35 cellular contexts compared by ENCODE assay signal in the genomic region with DNA sequence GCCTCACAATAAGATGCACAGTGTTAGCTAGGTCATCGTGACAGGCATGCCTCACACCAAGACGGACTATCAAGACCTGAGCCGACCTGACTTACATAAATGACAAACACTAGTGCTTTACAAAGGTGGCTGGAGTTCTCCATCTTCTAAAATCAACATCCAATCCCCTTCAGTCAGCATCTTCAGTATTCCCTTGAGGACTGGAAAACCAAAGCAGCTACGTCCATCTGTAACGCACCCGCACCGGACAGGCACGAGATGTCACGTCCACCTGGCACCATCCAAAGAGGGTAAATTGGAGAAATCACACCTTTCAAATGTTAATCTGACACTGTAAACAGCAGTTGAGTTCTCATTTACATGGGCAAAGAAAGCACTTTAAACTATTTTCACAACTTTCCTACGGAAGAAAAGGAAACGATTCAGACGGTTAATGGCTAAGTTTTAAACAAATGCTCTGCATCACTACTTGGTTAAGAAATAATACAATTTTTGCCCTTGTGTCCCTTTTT.
"Had no signal": no experiment of that assay in that cellular context is flagged by ENCODE, and none has a peak within 500 bp of the region (broad histone marks: within the 10 kb centered on the region; RNA-seq: fewer than 3 reads in every experiment).

No MANE protein-coding gene starts in this region.

- H3K4me1 Mint-ChIP-seq: activated CD4-positive, alpha-beta T cell treated with anti-CD3 and anti-CD28 coated beads, Interleukin-2, amount 10 ng/mL, durations not matched to agents 24 days and 14 days; activated naive CD4-positive, alpha-beta T cell treated with anti-CD3 and anti-CD28 coated beads, Interleukin-2, amount 10 ng/mL, durations not matched to agents 7 days and 5 days; activated naive CD8-positive, alpha-beta T cell treated with anti-CD3 and anti-CD28 coated beads, Interleukin-2, amount 10 ng/mL, durations not matched to agents 7 days and 5 days; brain had no signal

- ATAC-seq: effector memory CD8-positive, alpha-beta T cell; heart right ventricle; left lung; pancreas; psoas muscle; stimulated activated memory B cell treated with anti-CD40 and anti-IgM and Interleukin-4, amounts not matched to agents 10 μg/mL and 1 μg/mL and 100 μg/mL, for 72 hours; upper lobe of right lung had no signal

- H3K4me3 Mint-ChIP-seq: activated CD4-positive, alpha-beta memory T cell treated with anti-CD3 and anti-CD28 coated beads for 36 hours; activated CD4-positive, alpha-beta T cell treated with anti-CD3 and anti-CD28 coated beads, Interleukin-2, amount 10 ng/mL, durations not matched to agents 24 days and 14 days; activated naive CD4-positive, alpha-beta T cell treated with anti-CD3 and anti-CD28 coated beads, Interleukin-2, amount 10 ng/mL, durations not matched to agents 7 days and 5 days; activated naive CD8-positive, alpha-beta T cell treated with anti-CD3 and anti-CD28 coated beads, Interleukin-2, amount 10 ng/mL, durations not matched to agents 7 days and 5 days; activated T-helper 1 cell treated with anti-CD3 and anti-CD28 coated beads, Interleukin-12 subunit alpha, Interleukin-12 subunit beta, Interleukin-2, Interleukin-4 antibody, amounts not matched to agents 30 ng/mL and 10 ng/mL and 1 ng/mL, durations not matched to agents 14 hours and 24 hours and 36 hours; brain; effector memory CD8-positive, alpha-beta T cell; stimulated activated memory B cell treated with anti-CD40 and anti-IgM and Interleukin-4, amounts not matched to agents 10 μg/mL and 1 μg/mL and 100 μg/mL, for 72 hours; T-helper 1 cell treated with Interleukin-12 subunit alpha and Interleukin-12 subunit beta and Interleukin-4 antibody, amounts not matched to agents 30 μg/mL and 1 μg/mL, for 36 hours had no signal

- H3K4me3 ChIP-seq: ascending aorta, coronary artery, dorsolateral prefrontal cortex, esophagus squamous epithelium, heart right ventricle, left lung, lung, pancreas, psoas muscle, sigmoid colon, stomach, suprapubic skin, tibial artery, upper lobe of right lung had no signal

- H3K27ac Mint-ChIP-seq: activated CD4-positive, alpha-beta memory T cell treated with anti-CD3 and anti-CD28 coated beads for 36 hours; activated CD4-positive, alpha-beta T cell treated with anti-CD3 and anti-CD28 coated beads, Interleukin-2, amount 10 ng/mL, durations not matched to agents 24 days and 14 days; activated naive CD4-positive, alpha-beta T cell treated with anti-CD3 and anti-CD28 coated beads, Interleukin-2, amount 10 ng/mL, durations not matched to agents 7 days and 5 days; activated naive CD8-positive, alpha-beta T cell treated with anti-CD3 and anti-CD28 coated beads, Interleukin-2, amount 10 ng/mL, durations not matched to agents 7 days and 5 days; activated T-helper 1 cell treated with anti-CD3 and anti-CD28 coated beads, Interleukin-12 subunit alpha, Interleukin-12 subunit beta, Interleukin-2, Interleukin-4 antibody, amounts not matched to agents 30 ng/mL and 10 ng/mL and 1 ng/mL, durations not matched to agents 14 hours and 24 hours and 36 hours; brain; effector memory CD8-positive, alpha-beta T cell; stimulated activated memory B cell treated with anti-CD40 and anti-IgM and Interleukin-4, amounts not matched to agents 10 μg/mL and 1 μg/mL and 100 μg/mL, for 72 hours; T-helper 1 cell treated with Interleukin-12 subunit alpha and Interleukin-12 subunit beta and Interleukin-4 antibody, amounts not matched to agents 30 μg/mL and 1 μg/mL, for 36 hours had no signal

- DNase-seq: activated CD4-positive, alpha-beta memory T cell treated with anti-CD3 and anti-CD28 coated beads for 36 hours; activated CD4-positive, alpha-beta T cell treated with anti-CD3 and anti-CD28 coated beads, Interleukin-2, amount 10 ng/mL, durations not matched to agents 24 days and 14 days; activated CD4-positive, CD25-positive, alpha-beta regulatory T cell treated with anti-CD3 and anti-CD28 coated beads, Interleukin-2, amount 50 U/mL, for 72 hours; activated CD8-positive, alpha-beta memory T cell treated with anti-CD3 and anti-CD28 coated beads, Interleukin-2, amount 50 U/mL, for 4 hours; activated effector memory CD4-positive, alpha-beta T cell treated with anti-CD3 and anti-CD28 coated beads, Interleukin-2, amount 50 U/mL, for 16 hours; activated naive CD4-positive, alpha-beta T cell treated with anti-CD3 and anti-CD28 coated beads, Interleukin-2, amount 10 ng/mL, durations not matched to agents 7 days and 5 days; activated naive CD8-positive, alpha-beta T cell treated with anti-CD3 and anti-CD28 coated beads, Interleukin-2, amount 10 ng/mL, durations not matched to agents 7 days and 5 days; activated T-cell treated with anti-CD3 and anti-CD28 coated beads, Interleukin-2, amount 50 U/mL, for 1 hour; dorsolateral prefrontal cortex; effector memory CD8-positive, alpha-beta T cell; esophagus squamous epithelium; foreskin melanocyte; heart right ventricle; left lung; nucleus accumbens; pancreas; psoas muscle; sigmoid colon; small intestine; stimulated activated CD4-positive, alpha-beta T cell treated with anti-CD3 and anti-CD28 coated beads, Interleukin-1b, Interleukin-23, amount 100 ng/mL, for 48 hours; stimulated activated CD4-positive, alpha-beta T cell treated with anti-CD3 and anti-CD28 coated beads, Interleukin-4, amount 100 ng/mL, for 4 hours; stimulated activated CD8-positive, alpha-beta memory T cell treated with anti-CD3 and anti-CD28 coated beads, Interleukin-4, amount 100 ng/mL, for 48 hours; stomach; T-helper 9 cell; tibial artery; upper lobe of right lung had no signal

- H3K36me3 Mint-ChIP-seq: activated CD4-positive, alpha-beta memory T cell treated with anti-CD3 and anti-CD28 coated beads for 36 hours; activated naive CD4-positive, alpha-beta T cell treated with anti-CD3 and anti-CD28 coated beads, Interleukin-2, amount 10 ng/mL, durations not matched to agents 7 days and 5 days; activated naive CD8-positive, alpha-beta T cell treated with anti-CD3 and anti-CD28 coated beads, Interleukin-2, amount 10 ng/mL, durations not matched to agents 7 days and 5 days had no signal

- H3K4me1 ChIP-seq: ascending aorta, esophagus squamous epithelium, left lung, pancreas, psoas muscle, sigmoid colon, stomach, suprapubic skin, tibial artery, upper lobe of right lung had no signal

- H3K9me3 Mint-ChIP-seq: activated CD4-positive, alpha-beta memory T cell treated with anti-CD3 and anti-CD28 coated beads for 36 hours; activated CD4-positive, alpha-beta T cell treated with anti-CD3 and anti-CD28 coated beads, Interleukin-2, amount 10 ng/mL, durations not matched to agents 24 days and 14 days; activated naive CD4-positive, alpha-beta T cell treated with anti-CD3 and anti-CD28 coated beads, Interleukin-2, amount 10 ng/mL, durations not matched to agents 7 days and 5 days; activated naive CD8-positive, alpha-beta T cell treated with anti-CD3 and anti-CD28 coated beads, Interleukin-2, amount 10 ng/mL, durations not matched to agents 7 days and 5 days; activated T-helper 1 cell treated with anti-CD3 and anti-CD28 coated beads, Interleukin-12 subunit alpha, Interleukin-12 subunit beta, Interleukin-2, Interleukin-4 antibody, amounts not matched to agents 30 ng/mL and 10 ng/mL and 1 ng/mL, durations not matched to agents 14 hours and 24 hours and 36 hours; brain; effector memory CD8-positive, alpha-beta T cell; stimulated activated memory B cell treated with anti-CD40 and anti-IgM and Interleukin-4, amounts not matched to agents 10 μg/mL and 1 μg/mL and 100 μg/mL, for 72 hours; T-helper 1 cell treated with Interleukin-12 subunit alpha and Interleukin-12 subunit beta and Interleukin-4 antibody, amounts not matched to agents 30 μg/mL and 1 μg/mL, for 36 hours had no signal

- H3K27me3 Mint-ChIP-seq: activated CD4-positive, alpha-beta T cell treated with anti-CD3 and anti-CD28 coated beads, Interleukin-2, amount 10 ng/mL, durations not matched to agents 24 days and 14 days; activated naive CD8-positive, alpha-beta T cell treated with anti-CD3 and anti-CD28 coated beads, Interleukin-2, amount 10 ng/mL, durations not matched to agents 7 days and 5 days; brain; stimulated activated memory B cell treated with anti-CD40 and anti-IgM and Interleukin-4, amounts not matched to agents 10 μg/mL and 1 μg/mL and 100 μg/mL, for 72 hours had no signal

- H3K9me3 ChIP-seq: ascending aorta, esophagus squamous epithelium, heart right ventricle, left lung, pancreas, psoas muscle, sigmoid colon, stomach, suprapubic skin, tibial artery, upper lobe of right lung had no signal

- H3K27ac ChIP-seq: ascending aorta, coronary artery, dorsolateral prefrontal cortex, esophagus squamous epithelium, heart right ventricle, left lung, pancreas, psoas muscle, sigmoid colon, stomach, suprapubic skin, tibial artery, upper lobe of right lung, VCaP had no signal

- H3K27me3 ChIP-seq: ascending aorta, esophagus squamous epithelium, heart right ventricle, left lung, pancreas, sigmoid colon, stomach, suprapubic skin, tibial artery, upper lobe of right lung had no signal
